ENCODE assay signal across 1 cellular context in genomic region chr6:158072083-158072721, GRCh38.
TF ChIP-seq lines count a peak whose summit lies in the region.

No MANE protein-coding gene starts in this region.

TF ChIP-seq in HepG2, 621 proteins besides CTCF, POLR2A, EP300 and RAD21 (continued from another document and continues in another):
- TF ChIP-seq, protein P1, sequence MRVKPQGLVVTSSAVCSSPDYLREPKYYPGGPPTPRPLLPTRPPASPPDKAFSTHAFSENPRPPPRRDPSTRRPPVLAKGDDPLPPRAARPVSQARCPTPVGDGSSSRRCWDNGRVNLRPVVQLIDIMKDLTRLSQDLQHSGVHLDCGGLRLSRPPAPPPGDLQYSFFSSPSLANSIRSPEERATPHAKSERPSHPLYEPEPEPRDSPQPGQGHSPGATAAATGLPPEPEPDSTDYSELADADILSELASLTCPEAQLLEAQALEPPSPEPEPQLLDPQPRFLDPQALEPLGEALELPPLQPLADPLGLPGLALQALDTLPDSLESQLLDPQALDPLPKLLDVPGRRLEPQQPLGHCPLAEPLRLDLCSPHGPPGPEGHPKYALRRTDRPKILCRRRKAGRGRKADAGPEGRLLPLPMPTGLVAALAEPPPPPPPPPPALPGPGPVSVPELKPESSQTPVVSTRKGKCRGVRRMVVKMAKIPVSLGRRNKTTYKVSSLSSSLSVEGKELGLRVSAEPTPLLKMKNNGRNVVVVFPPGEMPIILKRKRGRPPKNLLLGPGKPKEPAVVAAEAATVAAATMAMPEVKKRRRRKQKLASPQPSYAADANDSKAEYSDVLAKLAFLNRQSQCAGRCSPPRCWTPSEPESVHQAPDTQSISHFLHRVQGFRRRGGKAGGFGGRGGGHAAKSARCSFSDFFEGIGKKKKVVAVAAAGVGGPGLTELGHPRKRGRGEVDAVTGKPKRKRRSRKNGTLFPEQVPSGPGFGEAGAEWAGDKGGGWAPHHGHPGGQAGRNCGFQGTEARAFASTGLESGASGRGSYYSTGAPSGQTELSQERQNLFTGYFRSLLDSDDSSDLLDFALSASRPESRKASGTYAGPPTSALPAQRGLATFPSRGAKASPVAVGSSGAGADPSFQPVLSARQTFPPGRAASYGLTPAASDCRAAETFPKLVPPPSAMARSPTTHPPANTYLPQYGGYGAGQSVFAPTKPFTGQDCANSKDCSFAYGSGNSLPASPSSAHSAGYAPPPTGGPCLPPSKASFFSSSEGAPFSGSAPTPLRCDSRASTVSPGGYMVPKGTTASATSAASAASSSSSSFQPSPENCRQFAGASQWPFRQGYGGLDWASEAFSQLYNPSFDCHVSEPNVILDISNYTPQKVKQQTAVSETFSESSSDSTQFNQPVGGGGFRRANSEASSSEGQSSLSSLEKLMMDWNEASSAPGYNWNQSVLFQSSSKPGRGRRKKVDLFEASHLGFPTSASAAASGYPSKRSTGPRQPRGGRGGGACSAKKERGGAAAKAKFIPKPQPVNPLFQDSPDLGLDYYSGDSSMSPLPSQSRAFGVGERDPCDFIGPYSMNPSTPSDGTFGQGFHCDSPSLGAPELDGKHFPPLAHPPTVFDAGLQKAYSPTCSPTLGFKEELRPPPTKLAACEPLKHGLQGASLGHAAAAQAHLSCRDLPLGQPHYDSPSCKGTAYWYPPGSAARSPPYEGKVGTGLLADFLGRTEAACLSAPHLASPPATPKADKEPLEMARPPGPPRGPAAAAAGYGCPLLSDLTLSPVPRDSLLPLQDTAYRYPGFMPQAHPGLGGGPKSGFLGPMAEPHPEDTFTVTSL (CRISPR knock-in tag; IDR thresholded peaks at IDR 0.05; ENCODE audit: borderline replicate concordance), result no peak
- no peak for TF ChIP-seq SNAPC4 (CRISPR knock-in tag; IDR thresholded peaks at IDR 0.05)
- no peak for TF ChIP-seq ZNF451 (CRISPR knock-in tag; IDR thresholded peaks at IDR 0.05)
- TF ChIP-seq, protein P2, sequence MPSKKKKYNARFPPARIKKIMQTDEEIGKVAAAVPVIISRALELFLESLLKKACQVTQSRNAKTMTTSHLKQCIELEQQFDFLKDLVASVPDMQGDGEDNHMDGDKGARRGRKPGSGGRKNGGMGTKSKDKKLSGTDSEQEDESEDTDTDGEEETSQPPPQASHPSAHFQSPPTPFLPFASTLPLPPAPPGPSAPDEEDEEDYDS (CRISPR knock-in tag; IDR thresholded peaks at IDR 0.05), result no peak; the same call in 1 of the 2 replicates
- no peak for TF ChIP-seq SP1 (IDR thresholded peaks at IDR 0.05)
- no peak for TF ChIP-seq SP1 (CRISPR knock-in tag; IDR thresholded peaks at IDR 0.05)
- TF ChIP-seq ZNF501 (CRISPR knock-in tag; IDR thresholded peaks at IDR 0.05), result peak; percentile 70
- peak; percentile 41 for TF ChIP-seq ZFP36 (IDR thresholded peaks at IDR 0.05; ENCODE audit: borderline replicate concordance, low read depth, low read length, partially characterized antibody)
- TF ChIP-seq JUNB (CRISPR knock-in tag; IDR thresholded peaks at IDR 0.05; ENCODE audit: borderline replicate concordance), result no peak
- TF ChIP-seq NR2F2 (IDR thresholded peaks at IDR 0.05; ENCODE audit: borderline replicate concordance, low read depth), result no peak
- TF ChIP-seq ZFP90 (CRISPR knock-in tag; IDR thresholded peaks at IDR 0.05; ENCODE audit: borderline replicate concordance), result no peak
- no peak for TF ChIP-seq MAFG (CRISPR knock-in tag; IDR thresholded peaks at IDR 0.05)
- no peak for TF ChIP-seq RORA (CRISPR knock-in tag; IDR thresholded peaks at IDR 0.05)
- 0 out of 2 replicates have a peak, but pooled peaks have one; percentile 65 for TF ChIP-seq ZMAT3 (CRISPR knock-in tag; conservative IDR thresholded peaks at IDR 0.05)
- TF ChIP-seq EEA1 (CRISPR knock-in tag; IDR thresholded peaks at IDR 0.05; ENCODE audit: borderline replicate concordance), result no peak
- TF ChIP-seq, protein P3, sequence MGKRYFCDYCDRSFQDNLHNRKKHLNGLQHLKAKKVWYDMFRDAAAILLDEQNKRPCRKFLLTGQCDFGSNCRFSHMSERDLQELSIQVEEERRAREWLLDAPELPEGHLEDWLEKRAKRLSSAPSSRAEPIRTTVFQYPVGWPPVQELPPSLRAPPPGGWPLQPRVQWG (CRISPR knock-in tag; IDR thresholded peaks at IDR 0.05; ENCODE audit: borderline replicate concordance, low read depth), result no peak
- TF ChIP-seq MLLT10 (CRISPR knock-in tag; IDR thresholded peaks at IDR 0.05), result no peak
- no peak for TF ChIP-seq ZNF275 (CRISPR knock-in tag; IDR thresholded peaks at IDR 0.05; ENCODE audit: borderline replicate concordance)
- TF ChIP-seq ZUFSP (CRISPR knock-in tag; IDR thresholded peaks at IDR 0.05; ENCODE audit: borderline replicate concordance), result no peak
- no peak for TF ChIP-seq ZMYM3 (CRISPR knock-in tag; IDR thresholded peaks at IDR 0.05)
- TF ChIP-seq FOXP4 (CRISPR knock-in tag; IDR thresholded peaks at IDR 0.05), result peak; percentile 42; the same call in 1 of the 2 replicates
- TF ChIP-seq TMF1 (CRISPR knock-in tag; IDR thresholded peaks at IDR 0.05; ENCODE audit: low read depth), result 0 out of 2 replicates have a peak, but pooled peaks have one; percentile 40
- TF ChIP-seq ZNF234 (CRISPR knock-in tag; conservative IDR thresholded peaks at IDR 0.05), result no peak
- TF ChIP-seq ATF7 (IDR thresholded peaks at IDR 0.05), result no peak
- TF ChIP-seq ATF7 (CRISPR knock-in tag; IDR thresholded peaks at IDR 0.05), result no peak
- peak; percentile 20; the same call in 1 of the 2 replicates for TF ChIP-seq ZNF605 (CRISPR knock-in tag; IDR thresholded peaks at IDR 0.05)
- no peak for TF ChIP-seq ZNF160 (CRISPR knock-in tag; IDR thresholded peaks at IDR 0.05)
- TF ChIP-seq PHF20 (CRISPR knock-in tag; IDR thresholded peaks at IDR 0.05), result no peak
- TF ChIP-seq RFXAP (CRISPR knock-in tag; IDR thresholded peaks at IDR 0.05; ENCODE audit: borderline replicate concordance), result no peak
- no peak for TF ChIP-seq ZSCAN22 (CRISPR knock-in tag; IDR thresholded peaks at IDR 0.05)
- TF ChIP-seq HOXA5 (CRISPR knock-in tag; IDR thresholded peaks at IDR 0.05), result no peak
- TF ChIP-seq ISX (CRISPR knock-in tag; conservative IDR thresholded peaks at IDR 0.05), result no peak
- no peak for TF ChIP-seq E2F2 (CRISPR knock-in tag; IDR thresholded peaks at IDR 0.05; ENCODE audit: borderline replicate concordance)
- TF ChIP-seq TCF7 (IDR thresholded peaks at IDR 0.05; ENCODE audit: low read depth), result no peak
- TF ChIP-seq ZNF431 (CRISPR knock-in tag; IDR thresholded peaks at IDR 0.05; ENCODE audit: borderline replicate concordance, low read depth), result no peak
- no peak for TF ChIP-seq MED1 (CRISPR knock-in tag; IDR thresholded peaks at IDR 0.05)
- TF ChIP-seq HNRNPUL1 (IDR thresholded peaks at IDR 0.05; ENCODE audit: low read depth, low read length), result no peak
- TF ChIP-seq ZNF713 (CRISPR knock-in tag; IDR thresholded peaks at IDR 0.05), result no peak
- no peak for TF ChIP-seq ZC3H13 (CRISPR knock-in tag; IDR thresholded peaks at IDR 0.05)
- no peak for TF ChIP-seq PLRG1 (conservative IDR thresholded peaks at IDR 0.05)
- TF ChIP-seq MXD1 (CRISPR knock-in tag; IDR thresholded peaks at IDR 0.05), result no peak
- no peak for TF ChIP-seq ARNTL (CRISPR knock-in tag; IDR thresholded peaks at IDR 0.05)
- no peak for TF ChIP-seq ATAD3A (CRISPR knock-in tag; IDR thresholded peaks at IDR 0.05)
- no peak for TF ChIP-seq SP5 (CRISPR knock-in tag; IDR thresholded peaks at IDR 0.05; ENCODE audit: borderline replicate concordance, low read depth)
- no peak for TF ChIP-seq NFYC (CRISPR knock-in tag; IDR thresholded peaks at IDR 0.05)
- TF ChIP-seq ZNF619 (CRISPR knock-in tag; IDR thresholded peaks at IDR 0.05), result no peak
- TF ChIP-seq, protein P4, sequence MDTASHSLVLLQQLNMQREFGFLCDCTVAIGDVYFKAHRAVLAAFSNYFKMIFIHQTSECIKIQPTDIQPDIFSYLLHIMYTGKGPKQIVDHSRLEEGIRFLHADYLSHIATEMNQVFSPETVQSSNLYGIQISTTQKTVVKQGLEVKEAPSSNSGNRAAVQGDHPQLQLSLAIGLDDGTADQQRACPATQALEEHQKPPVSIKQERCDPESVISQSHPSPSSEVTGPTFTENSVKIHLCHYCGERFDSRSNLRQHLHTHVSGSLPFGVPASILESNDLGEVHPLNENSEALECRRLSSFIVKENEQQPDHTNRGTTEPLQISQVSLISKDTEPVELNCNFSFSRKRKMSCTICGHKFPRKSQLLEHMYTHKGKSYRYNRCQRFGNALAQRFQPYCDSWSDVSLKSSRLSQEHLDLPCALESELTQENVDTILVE (CRISPR knock-in tag; IDR thresholded peaks at IDR 0.05), result no peak
